In the genomic region with DNA sequence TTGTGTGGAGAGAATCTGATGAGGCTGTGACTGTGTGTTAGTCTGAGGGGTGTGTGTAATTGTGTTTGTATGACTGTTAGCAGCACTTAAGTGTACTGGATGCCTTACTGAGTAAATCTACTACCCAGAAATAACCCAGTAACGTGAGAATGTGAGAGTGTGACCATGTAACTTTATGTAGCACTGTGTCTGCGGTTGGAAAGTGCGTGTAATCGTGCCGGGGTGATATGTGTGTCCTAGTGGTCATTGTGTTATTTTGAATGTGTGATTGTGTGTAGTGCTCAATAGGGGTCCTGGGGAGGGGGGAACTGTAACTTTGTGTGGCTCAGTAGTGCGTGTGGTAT, we compare ENCODE assay signal across 8 cellular contexts. TPM values are rescaled to one million over a fixed set of nuclear protein-coding genes. Genes with fewer than 3 reads are reported as not detected.
DNase-seq lines count a peak whose midpoint lies in the region; ATAC-seq and TF ChIP-seq lines count a peak whose summit lies in the region.

No MANE protein-coding gene starts in this region.

- DNase-seq in Peyer's patch (no peak), endothelial cell (ENCODE audit: low spot score) (no peak), nephron progenitor cell (no peak), Kasumi-1 (lab: John Stamatoyannopoulos, UW) (no peak), DMS53 (lab: John Stamatoyannopoulos, UW) (no peak)

- H3K27ac ChIP-seq in Peyer's patch: peak overlapping the region; percentile 80 to 97 (median 86)

- H3K27ac Mint-ChIP-seq in endothelial cell (ENCODE audit: unreplicated experiment) (peak overlapping the region; percentile 99), nephron progenitor cell (peak overlapping the region; percentile 89)

- no peak for TF ChIP-seq POLR2A in Peyer's patch (IDR thresholded peaks at IDR 0.05)

- H3K27me3 Mint-ChIP-seq in endothelial cell (ENCODE audit: unreplicated experiment): peaks cover 16% of the 10 kb centered on the region
- peaks cover 3% of the 10 kb centered on the region for H3K27me3 Mint-ChIP-seq in nephron progenitor cell (ENCODE audit: low read depth, poor library complexity)

- H3K4me1 Mint-ChIP-seq in endothelial cell (ENCODE audit: unreplicated experiment) (peaks cover 8% of the 10 kb centered on the region), nephron progenitor cell (peaks cover 26% of the 10 kb centered on the region)

- H3K4me3 ChIP-seq in GM08714 (ENCODE audit: low read length) (peak overlapping the region; percentile 95), Peyer's patch (peak overlapping the region; percentile 64 to 80 (median 76))

- TF ChIP-seq CTCF in Peyer's patch (IDR thresholded peaks at IDR 0.05): no peak
- no peak for TF ChIP-seq CTCF in endothelial cell (IDR thresholded peaks at IDR 0.05; ENCODE audit: unreplicated experiment)
- TF ChIP-seq CTCF in nephron progenitor cell (IDR thresholded peaks at IDR 0.05): no peak

- H3K27me3 ChIP-seq in Peyer's patch: no peaks in the 10 kb centered on the region

- ATAC-seq in GM21619 (IDR thresholded peaks at IDR 0.05; ENCODE audit: unreplicated experiment) (no peak), HG02852 (IDR thresholded peaks at IDR 0.05; ENCODE audit: unreplicated experiment) (no peak)

- peaks cover 0 to 8% (median 4%) of the 10 kb centered on the region in 4 donors for H3K4me1 ChIP-seq in Peyer's patch

- H3K36me3 ChIP-seq in Peyer's patch: peaks cover 0 to 32% (median 0%) of the 10 kb centered on the region in 3 donors

- H3K9me3 Mint-ChIP-seq in endothelial cell (ENCODE audit: unreplicated experiment) (peaks cover 7% of the 10 kb centered on the region), nephron progenitor cell (peaks cover 75% of the 10 kb centered on the region)

- H3K9me3 ChIP-seq in Peyer's patch: peaks cover 0 to 4% (median 0%) of the 10 kb centered on the region in 4 donors

- H3K4me3 Mint-ChIP-seq in endothelial cell (ENCODE audit: unreplicated experiment) (peak overlapping the region; percentile 97), nephron progenitor cell (peak overlapping the region; percentile 96)

- H3K36me3 Mint-ChIP-seq in endothelial cell (ENCODE audit: low read depth, unreplicated experiment): peaks cover 33% of the 10 kb centered on the region
- H3K36me3 Mint-ChIP-seq in nephron progenitor cell (ENCODE audit: low read depth): peaks cover 68% of the 10 kb centered on the region

RNA-seq across cellular contexts. Expression of gene ZNF383, which starts 0.6 kb away (rescaled TPM):
- 10 to 100 TPM in 3 of 4 donors, 1 to 10 TPM in 1; 7.4 to 23.1 (median 12.1) TPM for total RNA-seq in Peyer's patch
- 7.3 TPM for total RNA-seq in endothelial cell (ENCODE audit: unreplicated experiment)

RNA-seq across cellular contexts. Expression of gene ZNF585B, which starts 8.2 kb away (rescaled TPM):
- total RNA-seq in Peyer's patch: 10 to 100 TPM; 21.1 to 28.1 (median 24.3) TPM
- total RNA-seq in endothelial cell (ENCODE audit: unreplicated experiment): 18.1 TPM

RNA-seq across cellular contexts. Expression of gene ZNF585A, which starts 46.1 kb away (rescaled TPM):
- total RNA-seq in Peyer's patch: 10 to 100 TPM in 1 of 4 donors, 1 to 10 TPM in 3; 4.1 to 27.5 (median 6.7) TPM
- 11.0 TPM for total RNA-seq in endothelial cell (ENCODE audit: unreplicated experiment)
